18 cellular contexts compared by ENCODE assay signal in genomic region chr12:88501976-88502938, GRCh38.
DNase-seq lines count a peak whose midpoint lies in the region; ATAC-seq, FAIRE-seq and TF ChIP-seq lines count a peak whose summit lies in the region.
"Had no signal": no experiment of that assay in that cellular context is flagged by ENCODE, and none has a peak within 500 bp of the region (broad histone marks: within the 10 kb centered on the region; RNA-seq: fewer than 3 reads in every experiment).

No MANE protein-coding gene starts in this region.

- peaks cover 4% of the 10 kb centered on the region for H3K36me3 ChIP-seq in bronchial epithelial cell (ENCODE audit: control insufficient read depth, insufficient read depth, low read length)
- H3K36me3 ChIP-seq: uterus had no signal

- no peak overlapping the region for H3K4me3 ChIP-seq in AG10803 (ENCODE audit: low read length)
- H3K4me3 ChIP-seq in bronchial epithelial cell (ENCODE audit: low read depth, low read length), result no peak overlapping the region
- H3K4me3 ChIP-seq: uterus had no signal

- H3K36me3 Mint-ChIP-seq in endothelial cell (ENCODE audit: low read depth, unreplicated experiment), result peaks cover 6% of the 10 kb centered on the region
- H3K36me3 Mint-ChIP-seq: activated CD4-positive, alpha-beta memory T cell treated with anti-CD3 and anti-CD28 coated beads for 36 hours; activated naive CD8-positive, alpha-beta T cell treated with anti-CD3 and anti-CD28 coated beads, Interleukin-2, amount 10 ng/mL, durations not matched to agents 7 days and 5 days had no signal

- no peaks in the 10 kb centered on the region for H3K9me3 Mint-ChIP-seq in endothelial cell (ENCODE audit: unreplicated experiment)
- H3K9me3 Mint-ChIP-seq: activated CD4-positive, alpha-beta memory T cell treated with anti-CD3 and anti-CD28 coated beads for 36 hours; activated naive CD8-positive, alpha-beta T cell treated with anti-CD3 and anti-CD28 coated beads, Interleukin-2, amount 10 ng/mL, durations not matched to agents 7 days and 5 days had no signal

- DNase-seq in AG10803 (ENCODE audit: low read depth) (peak; percentile 71), HPDE6-E6E7 (ENCODE audit: extremely low spot score) (peak; percentile 16), bronchial epithelial cell (ENCODE audit: low read depth) (peak; percentile 88), iris pigment epithelial cell (ENCODE audit: low read depth) (peak; percentile 38), endothelial cell (ENCODE audit: low spot score) (no peak)
- DNase-seq: activated CD4-positive, alpha-beta memory T cell treated with anti-CD3 and anti-CD28 coated beads for 36 hours; activated naive CD8-positive, alpha-beta T cell treated with anti-CD3 and anti-CD28 coated beads, Interleukin-2, amount 10 ng/mL, durations not matched to agents 7 days and 5 days; activated T-cell treated with anti-CD3 and anti-CD28 coated beads, Interleukin-2, amount 50 U/mL, for 48 hours; AML-193; cerebellar nuclear complex; GOT3; NCI-H2029 treated with DMSO at 0.1 percent for 48 hours; NCI-H524; uterus had no signal

- H3K27ac Mint-ChIP-seq in endothelial cell (ENCODE audit: unreplicated experiment), result no peak overlapping the region
- H3K27ac Mint-ChIP-seq: activated CD4-positive, alpha-beta memory T cell treated with anti-CD3 and anti-CD28 coated beads for 36 hours; activated naive CD8-positive, alpha-beta T cell treated with anti-CD3 and anti-CD28 coated beads, Interleukin-2, amount 10 ng/mL, durations not matched to agents 7 days and 5 days had no signal

- FAIRE-seq in bronchial epithelial cell (lab: Jason Lieb, UNC), result no peak
- FAIRE-seq: endometrium had no signal

- TF ChIP-seq CTCF in AG10803 (conservative IDR thresholded peaks at IDR 0.05; ENCODE audit: low read length) (no peak), bronchial epithelial cell (IDR thresholded peaks at IDR 0.05; ENCODE audit: insufficient read depth, low read length, severe bottlenecking) (no peak), endothelial cell (IDR thresholded peaks at IDR 0.05; ENCODE audit: unreplicated experiment) (no peak)

- H3K27me3 Mint-ChIP-seq in endothelial cell (ENCODE audit: unreplicated experiment), result no peaks in the 10 kb centered on the region
- H3K27me3 Mint-ChIP-seq: activated CD4-positive, alpha-beta memory T cell treated with anti-CD3 and anti-CD28 coated beads for 36 hours; activated naive CD8-positive, alpha-beta T cell treated with anti-CD3 and anti-CD28 coated beads, Interleukin-2, amount 10 ng/mL, durations not matched to agents 7 days and 5 days had no signal

- no peaks in the 10 kb centered on the region for H3K4me1 Mint-ChIP-seq in endothelial cell (ENCODE audit: unreplicated experiment)
- H3K4me1 Mint-ChIP-seq: activated naive CD8-positive, alpha-beta T cell treated with anti-CD3 and anti-CD28 coated beads, Interleukin-2, amount 10 ng/mL, durations not matched to agents 7 days and 5 days had no signal

- ATAC-seq in GM18502 (IDR thresholded peaks at IDR 0.05; ENCODE audit: poor library complexity, unreplicated experiment) (no peak), GM21825 (IDR thresholded peaks at IDR 0.05; ENCODE audit: unreplicated experiment) (no peak), HG02884 (IDR thresholded peaks at IDR 0.05; ENCODE audit: unreplicated experiment) (no peak)

- H3K4me3 Mint-ChIP-seq in endothelial cell (ENCODE audit: unreplicated experiment), result no peak overlapping the region
- H3K4me3 Mint-ChIP-seq: activated CD4-positive, alpha-beta memory T cell treated with anti-CD3 and anti-CD28 coated beads for 36 hours; activated naive CD8-positive, alpha-beta T cell treated with anti-CD3 and anti-CD28 coated beads, Interleukin-2, amount 10 ng/mL, durations not matched to agents 7 days and 5 days had no signal

- no peaks in the 10 kb centered on the region for H3K27me3 ChIP-seq in bronchial epithelial cell (ENCODE audit: control insufficient read depth, insufficient read depth, low read length)
- H3K27me3 ChIP-seq: uterus had no signal
